ENCODE assay signal across 8 cellular contexts in genomic region chr5:64811050-64811640, GRCh38. TPM values are rescaled to one million over a fixed set of nuclear protein-coding genes. Genes with fewer than 3 reads are reported as not detected.
A peak's percentile ranks its signal among the peaks of the same experiment; 100 is the strongest.
DNase-seq lines count a peak whose midpoint lies in the region; ATAC-seq, FAIRE-seq and TF ChIP-seq lines count a peak whose summit lies in the region.

No MANE protein-coding gene starts in this region.

- peak; percentile 92 for FAIRE-seq in G401.6 (lab: Jason Lieb, UNC)

- no peaks in the 10 kb centered on the region for H3K36me3 ChIP-seq in HAP-1 (replicated peaks)

- peak; percentile 65 for TF ChIP-seq CTCF in astrocyte of the spinal cord (IDR thresholded peaks at IDR 0.05; ENCODE audit: low read depth, low read length)
- peak in 1 of 3 donors; percentile 16 for TF ChIP-seq CTCF in omental fat pad (IDR thresholded peaks at IDR 0.05)

- H3K4me3 ChIP-seq in HAP-1 (no peak overlapping the region), astrocyte of the spinal cord (ENCODE audit: low read depth, low read length) (no peak overlapping the region)

- in situ Hi-C loops in HAP-1 (cut with MboI; ENCODE audit: low sequenced_read_pairs) (loop anchor here (10.0 to 25.0 kb wide), 2 partner anchors 226 to 674 kb away; partner anchors contain the start of gene ADAMTS6), astrocyte of the spinal cord (cut with HindIII; ENCODE audit: low sequenced_read_pairs) (no loop called here)

- H3K9me3 ChIP-seq in HAP-1: no peaks in the 10 kb centered on the region

- no peak for ATAC-seq in omental fat pad (ENCODE audit: low FRiP score)

- DNase-seq in HAP-1 (ENCODE audit: low spot score in 2 of 2) (peak; percentile 9 to 57), NCI-H345 treated with DMSO at 0.1 percent for 48 hours (lab: John Stamatoyannopoulos, UW; ENCODE audit: unreplicated experiment) (peak; percentile 40), astrocyte of the spinal cord (ENCODE audit: low read depth, low spot score) (peak; percentile 71), iPS-NIHi11 (ENCODE audit: low spot score) (peak; percentile 21), stromal cell of bone marrow (ENCODE audit: low read depth) (peak; percentile 56), omental fat pad (ENCODE audit: low spot score) (no peak), NCI-H774 (lab: John Stamatoyannopoulos, UW) (no peak)

- no peaks in the 10 kb centered on the region for H3K4me1 ChIP-seq in HAP-1

- H3K27me3 ChIP-seq in HAP-1 (ENCODE audit: low read depth): no peaks in the 10 kb centered on the region

RNA-seq across cellular contexts. Expression of gene CWC27, which starts 42.4 kb away (rescaled TPM):
- total RNA-seq in omental fat pad: 10 to 100 TPM in 3 of 4 donors, 1 to 10 TPM in 1; 9.6 to 18.4 (median 12.6) TPM

RNA-seq across cellular contexts. Expression of gene SREK1IP1, which starts 42.7 kb away (rescaled TPM):
- 10 to 100 TPM in 2 of 4 donors, 1 to 10 TPM in 2; 8.3 to 13.2 (median 9.7) TPM for total RNA-seq in omental fat pad

Comparison
In these comparisons a context has a peak if more than half of its experiments do, and no peak if none do; other contexts are left out.
1. DNase-seq: peak in HAP-1 (2 of 2), NCI-H345 treated with DMSO at 0.1 percent for 48 hours (single experiment), astrocyte of the spinal cord (single experiment), iPS-NIHi11 (single experiment) and stromal cell of bone marrow (single experiment); none in omental fat pad (single experiment) and NCI-H774 (single experiment).